1 cellular context compared by ENCODE assay signal in the genomic region with DNA sequence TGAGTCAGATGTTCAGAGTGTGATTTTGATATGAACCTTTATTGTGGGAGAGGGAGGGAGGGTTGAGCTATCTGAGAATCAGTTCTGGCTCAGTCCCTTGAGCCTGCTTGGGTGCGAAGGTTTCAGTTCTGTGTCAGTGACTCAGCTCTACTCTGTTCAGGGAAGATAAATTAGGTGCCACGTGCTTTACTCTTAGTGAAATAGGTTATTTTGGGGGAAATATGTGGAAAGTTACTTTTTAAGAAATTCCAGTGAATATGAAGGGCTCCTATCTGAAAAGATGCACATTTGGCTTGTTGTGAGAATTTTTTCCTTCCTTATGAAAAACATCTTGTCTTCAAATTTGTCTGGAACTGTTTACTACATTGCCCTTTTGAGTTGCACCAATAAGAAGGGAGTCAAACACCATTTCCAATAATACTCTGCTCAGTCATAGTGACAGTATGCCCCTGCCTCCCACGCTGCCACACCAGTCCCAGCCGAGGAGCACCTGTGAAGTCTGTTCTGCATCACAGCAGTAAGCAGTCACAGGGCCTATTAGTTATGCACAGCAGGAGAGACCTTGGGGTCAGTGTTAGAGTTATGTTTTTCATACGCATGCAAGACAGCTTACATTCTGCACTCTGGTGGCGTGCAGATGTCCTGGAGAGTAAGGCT.
TF ChIP-seq lines count a peak whose summit lies in the region.

No MANE protein-coding gene starts in this region.

TF ChIP-seq in GM12878, 131 proteins besides CTCF, POLR2A, EP300 and RAD21 (continued from another document and continues in another):
- peak; percentile 62; the same call in 1 of the 2 replicates for TF ChIP-seq MTA3 (IDR thresholded peaks at IDR 0.05; ENCODE audit: borderline replicate concordance, low read length)
- TF ChIP-seq SUZ12 (IDR thresholded peaks at IDR 0.05; ENCODE audit: unreplicated experiment): no peak
- peak; percentile 41; the same call in 1 of the 2 replicates for TF ChIP-seq GATAD2B (conservative IDR thresholded peaks at IDR 0.05; ENCODE audit: low read depth)
- peak; percentile 78 for TF ChIP-seq EED (IDR thresholded peaks at IDR 0.05; ENCODE audit: low read depth)
- peak; percentile 58 for TF ChIP-seq PBX3 (IDR thresholded peaks at IDR 0.05; ENCODE audit: insufficient replicate concordance, low read depth, low read length)
- TF ChIP-seq MLLT1 (IDR thresholded peaks at IDR 0.05): peak; percentile 55; the same call in 1 of the 2 replicates
- TF ChIP-seq, protein P1, sequence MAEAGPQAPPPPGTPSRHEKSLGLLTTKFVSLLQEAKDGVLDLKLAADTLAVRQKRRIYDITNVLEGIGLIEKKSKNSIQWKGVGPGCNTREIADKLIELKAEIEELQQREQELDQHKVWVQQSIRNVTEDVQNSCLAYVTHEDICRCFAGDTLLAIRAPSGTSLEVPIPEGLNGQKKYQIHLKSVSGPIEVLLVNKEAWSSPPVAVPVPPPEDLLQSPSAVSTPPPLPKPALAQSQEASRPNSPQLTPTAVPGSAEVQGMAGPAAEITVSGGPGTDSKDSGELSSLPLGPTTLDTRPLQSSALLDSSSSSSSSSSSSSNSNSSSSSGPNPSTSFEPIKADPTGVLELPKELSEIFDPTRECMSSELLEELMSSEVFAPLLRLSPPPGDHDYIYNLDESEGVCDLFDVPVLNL (IDR thresholded peaks at IDR 0.05; ENCODE audit: low read depth, low read length): no peak
- TF ChIP-seq ELK1 (IDR thresholded peaks at IDR 0.05; ENCODE audit: low read depth, low read length): no peak
- TF ChIP-seq, protein P2, sequence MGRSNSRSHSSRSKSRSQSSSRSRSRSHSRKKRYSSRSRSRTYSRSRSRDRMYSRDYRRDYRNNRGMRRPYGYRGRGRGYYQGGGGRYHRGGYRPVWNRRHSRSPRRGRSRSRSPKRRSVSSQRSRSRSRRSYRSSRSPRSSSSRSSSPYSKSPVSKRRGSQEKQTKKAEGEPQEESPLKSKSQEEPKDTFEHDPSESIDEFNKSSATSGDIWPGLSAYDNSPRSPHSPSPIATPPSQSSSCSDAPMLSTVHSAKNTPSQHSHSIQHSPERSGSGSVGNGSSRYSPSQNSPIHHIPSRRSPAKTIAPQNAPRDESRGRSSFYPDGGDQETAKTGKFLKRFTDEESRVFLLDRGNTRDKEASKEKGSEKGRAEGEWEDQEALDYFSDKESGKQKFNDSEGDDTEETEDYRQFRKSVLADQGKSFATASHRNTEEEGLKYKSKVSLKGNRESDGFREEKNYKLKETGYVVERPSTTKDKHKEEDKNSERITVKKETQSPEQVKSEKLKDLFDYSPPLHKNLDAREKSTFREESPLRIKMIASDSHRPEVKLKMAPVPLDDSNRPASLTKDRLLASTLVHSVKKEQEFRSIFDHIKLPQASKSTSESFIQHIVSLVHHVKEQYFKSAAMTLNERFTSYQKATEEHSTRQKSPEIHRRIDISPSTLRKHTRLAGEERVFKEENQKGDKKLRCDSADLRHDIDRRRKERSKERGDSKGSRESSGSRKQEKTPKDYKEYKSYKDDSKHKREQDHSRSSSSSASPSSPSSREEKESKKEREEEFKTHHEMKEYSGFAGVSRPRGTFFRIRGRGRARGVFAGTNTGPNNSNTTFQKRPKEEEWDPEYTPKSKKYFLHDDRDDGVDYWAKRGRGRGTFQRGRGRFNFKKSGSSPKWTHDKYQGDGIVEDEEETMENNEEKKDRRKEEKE (IDR thresholded peaks at IDR 0.05): no peak
- TF ChIP-seq MXI1 (IDR thresholded peaks at IDR 0.05; ENCODE audit: low read depth, low read length): peak; percentile 61
- TF ChIP-seq MTA2 (IDR thresholded peaks at IDR 0.05; ENCODE audit: low read depth): peak; percentile 86
- no peak for TF ChIP-seq ZNF274 (IDR thresholded peaks at IDR 0.05; ENCODE audit: insufficient read depth, insufficient read length)
- TF ChIP-seq SMAD1 (IDR thresholded peaks at IDR 0.05; ENCODE audit: low read depth, partially characterized antibody): peak; percentile 26
- TF ChIP-seq BHLHE40 (IDR thresholded peaks at IDR 0.05; ENCODE audit: borderline replicate concordance in 1 of 2, low read depth in 2 of 2, low read length in 1 of 2): peak; percentile 49 to 71; a peak in 3 of 4 replicates
- no peak for TF ChIP-seq SREBF2 (IDR thresholded peaks at IDR 0.05; ENCODE audit: low read length)
- TF ChIP-seq ZBTB11 (CRISPR knock-in tag; IDR thresholded peaks at IDR 0.05): no peak
- TF ChIP-seq IKZF2 (IDR thresholded peaks at IDR 0.05): peak; percentile 76 to 81; a peak in 3 of 4 replicates
- TF ChIP-seq, protein P3, sequence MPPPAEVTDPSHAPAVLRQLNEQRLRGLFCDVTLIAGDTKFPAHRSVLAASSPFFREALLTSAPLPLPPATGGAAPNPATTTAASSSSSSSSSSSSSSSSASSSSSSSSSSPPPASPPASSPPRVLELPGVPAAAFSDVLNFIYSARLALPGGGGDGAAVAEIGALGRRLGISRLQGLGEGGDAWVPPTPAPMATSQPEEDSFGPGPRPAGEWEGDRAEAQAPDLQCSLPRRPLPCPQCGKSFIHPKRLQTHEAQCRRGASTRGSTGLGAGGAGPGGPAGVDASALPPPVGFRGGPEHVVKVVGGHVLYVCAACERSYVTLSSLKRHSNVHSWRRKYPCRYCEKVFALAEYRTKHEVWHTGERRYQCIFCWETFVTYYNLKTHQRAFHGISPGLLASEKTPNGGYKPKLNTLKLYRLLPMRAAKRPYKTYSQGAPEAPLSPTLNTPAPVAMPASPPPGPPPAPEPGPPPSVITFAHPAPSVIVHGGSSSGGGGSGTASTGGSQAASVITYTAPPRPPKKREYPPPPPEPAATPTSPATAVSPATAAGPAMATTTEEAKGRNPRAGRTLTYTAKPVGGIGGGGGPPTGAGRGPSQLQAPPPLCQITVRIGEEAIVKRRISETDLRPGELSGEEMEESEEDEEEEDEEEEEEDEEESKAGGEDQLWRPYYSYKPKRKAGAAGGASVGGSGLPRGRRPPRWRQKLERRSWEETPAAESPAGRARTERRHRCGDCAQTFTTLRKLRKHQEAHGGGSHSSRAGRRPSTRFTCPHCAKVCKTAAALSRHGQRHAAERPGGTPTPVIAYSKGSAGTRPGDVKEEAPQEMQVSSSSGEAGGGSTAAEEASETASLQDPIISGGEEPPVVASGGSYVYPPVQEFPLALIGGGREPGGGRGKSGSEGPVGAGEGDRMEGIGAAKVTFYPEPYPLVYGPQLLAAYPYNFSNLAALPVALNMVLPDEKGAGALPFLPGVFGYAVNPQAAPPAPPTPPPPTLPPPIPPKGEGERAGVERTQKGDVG (CRISPR knock-in tag; IDR thresholded peaks at IDR 0.05): no peak
- peak; percentile 96 for TF ChIP-seq TCF12 (IDR thresholded peaks at IDR 0.05; ENCODE audit: low read depth, low read length)
- TF ChIP-seq HDAC6 (IDR thresholded peaks at IDR 0.05; ENCODE audit: unreplicated experiment): no peak
- TF ChIP-seq, protein P4, sequence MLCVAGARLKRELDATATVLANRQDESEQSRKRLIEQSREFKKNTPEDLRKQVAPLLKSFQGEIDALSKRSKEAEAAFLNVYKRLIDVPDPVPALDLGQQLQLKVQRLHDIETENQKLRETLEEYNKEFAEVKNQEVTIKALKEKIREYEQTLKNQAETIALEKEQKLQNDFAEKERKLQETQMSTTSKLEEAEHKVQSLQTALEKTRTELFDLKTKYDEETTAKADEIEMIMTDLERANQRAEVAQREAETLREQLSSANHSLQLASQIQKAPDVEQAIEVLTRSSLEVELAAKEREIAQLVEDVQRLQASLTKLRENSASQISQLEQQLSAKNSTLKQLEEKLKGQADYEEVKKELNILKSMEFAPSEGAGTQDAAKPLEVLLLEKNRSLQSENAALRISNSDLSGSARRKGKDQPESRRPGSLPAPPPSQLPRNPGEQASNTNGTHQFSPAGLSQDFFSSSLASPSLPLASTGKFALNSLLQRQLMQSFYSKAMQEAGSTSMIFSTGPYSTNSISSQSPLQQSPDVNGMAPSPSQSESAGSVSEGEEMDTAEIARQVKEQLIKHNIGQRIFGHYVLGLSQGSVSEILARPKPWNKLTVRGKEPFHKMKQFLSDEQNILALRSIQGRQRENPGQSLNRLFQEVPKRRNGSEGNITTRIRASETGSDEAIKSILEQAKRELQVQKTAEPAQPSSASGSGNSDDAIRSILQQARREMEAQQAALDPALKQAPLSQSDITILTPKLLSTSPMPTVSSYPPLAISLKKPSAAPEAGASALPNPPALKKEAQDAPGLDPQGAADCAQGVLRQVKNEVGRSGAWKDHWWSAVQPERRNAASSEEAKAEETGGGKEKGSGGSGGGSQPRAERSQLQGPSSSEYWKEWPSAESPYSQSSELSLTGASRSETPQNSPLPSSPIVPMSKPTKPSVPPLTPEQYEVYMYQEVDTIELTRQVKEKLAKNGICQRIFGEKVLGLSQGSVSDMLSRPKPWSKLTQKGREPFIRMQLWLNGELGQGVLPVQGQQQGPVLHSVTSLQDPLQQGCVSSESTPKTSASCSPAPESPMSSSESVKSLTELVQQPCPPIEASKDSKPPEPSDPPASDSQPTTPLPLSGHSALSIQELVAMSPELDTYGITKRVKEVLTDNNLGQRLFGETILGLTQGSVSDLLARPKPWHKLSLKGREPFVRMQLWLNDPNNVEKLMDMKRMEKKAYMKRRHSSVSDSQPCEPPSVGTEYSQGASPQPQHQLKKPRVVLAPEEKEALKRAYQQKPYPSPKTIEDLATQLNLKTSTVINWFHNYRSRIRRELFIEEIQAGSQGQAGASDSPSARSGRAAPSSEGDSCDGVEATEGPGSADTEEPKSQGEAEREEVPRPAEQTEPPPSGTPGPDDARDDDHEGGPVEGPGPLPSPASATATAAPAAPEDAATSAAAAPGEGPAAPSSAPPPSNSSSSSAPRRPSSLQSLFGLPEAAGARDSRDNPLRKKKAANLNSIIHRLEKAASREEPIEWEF (IDR thresholded peaks at IDR 0.05; ENCODE audit: insufficient replicate concordance, low read depth, low read length): no peak
- TF ChIP-seq, protein P5, sequence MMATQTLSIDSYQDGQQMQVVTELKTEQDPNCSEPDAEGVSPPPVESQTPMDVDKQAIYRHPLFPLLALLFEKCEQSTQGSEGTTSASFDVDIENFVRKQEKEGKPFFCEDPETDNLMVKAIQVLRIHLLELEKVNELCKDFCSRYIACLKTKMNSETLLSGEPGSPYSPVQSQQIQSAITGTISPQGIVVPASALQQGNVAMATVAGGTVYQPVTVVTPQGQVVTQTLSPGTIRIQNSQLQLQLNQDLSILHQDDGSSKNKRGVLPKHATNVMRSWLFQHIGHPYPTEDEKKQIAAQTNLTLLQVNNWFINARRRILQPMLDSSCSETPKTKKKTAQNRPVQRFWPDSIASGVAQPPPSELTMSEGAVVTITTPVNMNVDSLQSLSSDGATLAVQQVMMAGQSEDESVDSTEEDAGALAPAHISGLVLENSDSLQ (IDR thresholded peaks at IDR 0.05): peak; percentile 61
- no peak for TF ChIP-seq ZNF622 (IDR thresholded peaks at IDR 0.05)
- peak; percentile 82 for TF ChIP-seq MEF2A (IDR thresholded peaks at IDR 0.05; ENCODE audit: insufficient read depth, low read depth, low read length)
